Comparison of ENCODE assay signal across 1 cellular context in genomic region chr19:57320180-57321084, GRCh38.
TF ChIP-seq lines count a peak whose summit lies in the region.

Gene ZNF543, plus strand, starts transcription at chr19:57320472. Its CDS starts 382 bp downstream, at chr19:57320854.

TF ChIP-seq in K562, 482 proteins besides CTCF, POLR2A, EP300 and RAD21 (continued from another document and continues in another):
- TF ChIP-seq E4F1 (CRISPR knock-in tag; IDR thresholded peaks at IDR 0.05; ENCODE audit: borderline replicate concordance) = no peak
- peak; percentile 47; the same call in 1 of the 2 replicates for TF ChIP-seq VEZF1 (CRISPR knock-in tag; IDR thresholded peaks at IDR 0.05)
- TF ChIP-seq POLR2H (tag; IDR thresholded peaks at IDR 0.05; ENCODE audit: low read depth) = peak; percentile 74
- TF ChIP-seq PPARD (CRISPR knock-in tag; IDR thresholded peaks at IDR 0.05) = no peak
- no peak for TF ChIP-seq MYBL2 (IDR thresholded peaks at IDR 0.05; ENCODE audit: low read depth)
- TF ChIP-seq MYBL2 (CRISPR knock-in tag; IDR thresholded peaks at IDR 0.05; ENCODE audit: borderline replicate concordance) = no peak
- peak; percentile 81 for TF ChIP-seq SUPT5H (IDR thresholded peaks at IDR 0.05)
- no peak for TF ChIP-seq ELK3 (CRISPR knock-in tag; IDR thresholded peaks at IDR 0.05)
- TF ChIP-seq NKRF (IDR thresholded peaks at IDR 0.05; ENCODE audit: borderline replicate concordance) = no peak; the same call in 1 of the 2 replicates
- TF ChIP-seq BCOR (IDR thresholded peaks at IDR 0.05) = peak; percentile 27; the same call in 1 of the 2 replicates
- TF ChIP-seq PHF20 (IDR thresholded peaks at IDR 0.05; ENCODE audit: partially characterized antibody) = peak; percentile 83
- TF ChIP-seq RBM39 (optimal IDR thresholded peaks at IDR 0.05; ENCODE audit: low read depth, low read length) = no peak
- TF ChIP-seq XRCC3 (IDR thresholded peaks at IDR 0.05) = no peak
- no peak for TF ChIP-seq FOXM1 (IDR thresholded peaks at IDR 0.05; ENCODE audit: low read depth)
- TF ChIP-seq FOXM1 (CRISPR knock-in tag; IDR thresholded peaks at IDR 0.05; ENCODE audit: low read depth) = no peak
- no peak for TF ChIP-seq SMARCE1 (IDR thresholded peaks at IDR 0.05)
- peak in 1 of 2 experiments; percentile 41; a peak in 1 of 4 replicates for TF ChIP-seq FOXK2 (conservative IDR thresholded peaks at IDR 0.05 in 1 of 2, IDR thresholded peaks at IDR 0.05 in 1 of 2; ENCODE audit: low read depth in 2 of 2)
- no peak for TF ChIP-seq DMBX1 (CRISPR knock-in tag; IDR thresholded peaks at IDR 0.05; ENCODE audit: borderline replicate concordance)
- peak; percentile 95 for TF ChIP-seq HNRNPLL (IDR thresholded peaks at IDR 0.05; ENCODE audit: low read depth, low read length, poor library complexity, severe bottlenecking)
- peak; percentile 42; the same call in 1 of the 2 replicates for TF ChIP-seq SP1 (CRISPR knock-in tag; IDR thresholded peaks at IDR 0.05)
- 0 out of 2 replicates have a peak, but pooled peaks have one; percentile 32 for TF ChIP-seq ZNF431 (CRISPR knock-in tag; IDR thresholded peaks at IDR 0.05)
- TF ChIP-seq ARID4B (CRISPR knock-in tag; IDR thresholded peaks at IDR 0.05) = peak; percentile 78
- peak; percentile 62 for TF ChIP-seq C11orf30 (IDR thresholded peaks at IDR 0.05; ENCODE audit: low read depth)
- TF ChIP-seq TFAP4 (CRISPR knock-in tag; IDR thresholded peaks at IDR 0.05; ENCODE audit: borderline replicate concordance) = peak; percentile 65; the same call in 1 of the 2 replicates
- TF ChIP-seq CBX1 (IDR thresholded peaks at IDR 0.05; ENCODE audit: low read depth) = peak; percentile 83; the same call in 1 of the 2 replicates
- no peak for TF ChIP-seq NCOA2 (IDR thresholded peaks at IDR 0.05; ENCODE audit: partially characterized antibody in 2 of 2)
- no peak for TF ChIP-seq SRSF7 (optimal IDR thresholded peaks at IDR 0.05; ENCODE audit: low read depth, low read length)
- TF ChIP-seq ZBTB2 (IDR thresholded peaks at IDR 0.05) = no peak
- no peak for TF ChIP-seq BACH1 (tag; IDR thresholded peaks at IDR 0.05)
- TF ChIP-seq ZZZ3 (IDR thresholded peaks at IDR 0.05) = peak; percentile 87
- TF ChIP-seq ZBTB7A (IDR thresholded peaks at IDR 0.05; ENCODE audit: borderline replicate concordance, control insufficient read depth, low read depth, low read length) = no peak
- TF ChIP-seq SIN3B (IDR thresholded peaks at IDR 0.05; ENCODE audit: low read depth) = peak; percentile 30; the same call in 1 of the 2 replicates
- TF ChIP-seq JUN (IDR thresholded peaks at IDR 0.05; ENCODE audit: borderline replicate concordance, low read depth, low read length) = peak; percentile 83
- no peak for TF ChIP-seq JUN (CRISPR knock-in tag; IDR thresholded peaks at IDR 0.05; ENCODE audit: borderline replicate concordance)
- TF ChIP-seq BRCA1 (IDR thresholded peaks at IDR 0.05) = no peak
- no peak for TF ChIP-seq BRCA1 (CRISPR knock-in tag; IDR thresholded peaks at IDR 0.05)
- TF ChIP-seq RBBP5 (IDR thresholded peaks at IDR 0.05; ENCODE audit: borderline replicate concordance, insufficient read depth, low read length, poor library complexity, severe bottlenecking) = peak; percentile 86
- peak; percentile 51 to 60 for TF ChIP-seq E2F6 (IDR thresholded peaks at IDR 0.05; ENCODE audit: borderline replicate concordance in 1 of 2, extremely low read depth in 1 of 2, insufficient read depth in 1 of 2, insufficient read length in 1 of 2, low read depth in 1 of 2, low read length in 1 of 2, poor library complexity in 1 of 2, severe bottlenecking in 1 of 2)
- TF ChIP-seq MITF (IDR thresholded peaks at IDR 0.05) = no peak
- peak; percentile 95 for TF ChIP-seq GABPB1 (CRISPR knock-in tag; IDR thresholded peaks at IDR 0.05)
- no peak for TF ChIP-seq SIX5 (IDR thresholded peaks at IDR 0.05; ENCODE audit: borderline replicate concordance in 1 of 2, insufficient read depth in 1 of 2, low read depth in 1 of 2, low read length in 2 of 2)
- no peak for TF ChIP-seq ZNF24 (IDR thresholded peaks at IDR 0.05)
- TF ChIP-seq DDX20 (tag; IDR thresholded peaks at IDR 0.05; ENCODE audit: low read depth) = no peak
- no peak for TF ChIP-seq ZNF740 (CRISPR knock-in tag; IDR thresholded peaks at IDR 0.05)
- TF ChIP-seq ZNF740 (tag; IDR thresholded peaks at IDR 0.05) = no peak
- no peak for TF ChIP-seq NELFE (IDR thresholded peaks at IDR 0.05; ENCODE audit: insufficient read depth, insufficient read length)
- no peak for TF ChIP-seq GTF2A2 (tag; IDR thresholded peaks at IDR 0.05)
- TF ChIP-seq ZNF76 (CRISPR knock-in tag; IDR thresholded peaks at IDR 0.05; ENCODE audit: borderline replicate concordance) = 0 out of 2 replicates have a peak, but pooled peaks have one; percentile 43
- no peak for TF ChIP-seq HIVEP1 (CRISPR knock-in tag; IDR thresholded peaks at IDR 0.05)
- TF ChIP-seq SAP30 (IDR thresholded peaks at IDR 0.05; ENCODE audit: borderline replicate concordance, insufficient read depth, low read depth, low read length, poor library complexity, severe bottlenecking) = no peak
- no peak for TF ChIP-seq SETDB1 (IDR thresholded peaks at IDR 0.05; ENCODE audit: low read length)
- no peak for TF ChIP-seq ETS2 (tag; IDR thresholded peaks at IDR 0.05; ENCODE audit: borderline replicate concordance, poor library complexity, severe bottlenecking)
- no peak for TF ChIP-seq MCM3 (IDR thresholded peaks at IDR 0.05)
